Comparison of ENCODE assay signal across 10 cellular contexts in genomic region chr9:33472171-33472920, GRCh38. TPM values are rescaled to one million over a fixed set of nuclear protein-coding genes. Genes with fewer than 3 reads are reported as not detected.
DNase-seq lines count a peak whose midpoint lies in the region; ATAC-seq, FAIRE-seq and TF ChIP-seq lines count a peak whose summit lies in the region.
"Had no signal": no experiment of that assay in that cellular context is flagged by ENCODE, and none has a peak within 500 bp of the region (broad histone marks: within the 10 kb centered on the region; RNA-seq: fewer than 3 reads in every experiment).

No MANE protein-coding gene starts in this region.

- H3K27me3 Mint-ChIP-seq in CD4-positive, alpha-beta T cell: no peaks in the 10 kb centered on the region

- FAIRE-seq in HTR-8/SVneo (lab: Jason Lieb, UNC): no peak
- FAIRE-seq: GM18507 had no signal

- peak overlapping the region; percentile 89 for H3K27ac Mint-ChIP-seq in CD4-positive, alpha-beta T cell

- no peaks in the 10 kb centered on the region for H3F3A ChIP-seq in neural cell (ENCODE audit: insufficient read depth, low read length, poor library complexity, severe bottlenecking)

- no peaks in the 10 kb centered on the region for H3K9me3 Mint-ChIP-seq in CD4-positive, alpha-beta T cell

- H3K27me3 ChIP-seq in CD4-positive, alpha-beta T cell (ENCODE audit: control insufficient read depth, insufficient read depth, low read length): no peaks in the 10 kb centered on the region
- no peaks in the 10 kb centered on the region for H3K27me3 ChIP-seq in MG63
- H3K27me3 ChIP-seq in duodenal mucosa (ENCODE audit: control insufficient read depth in 1 of 2, insufficient read depth in 2 of 2, low read length in 2 of 2): no peaks in the 10 kb centered on the region
- H3K27me3 ChIP-seq in neural cell (ENCODE audit: insufficient read depth, low read depth, low read length): no peaks in the 10 kb centered on the region

- DNase-seq in CD4-positive, alpha-beta T cell: no peak
- DNase-seq in MG63 (no peak), HTR-8/SVneo (ENCODE audit: insufficient read length, low spot score) (no peak)
- DNase-seq: effector CD4-positive, alpha-beta T cell had no signal

- peaks cover 61% of the 10 kb centered on the region for H3K36me3 Mint-ChIP-seq in CD4-positive, alpha-beta T cell (ENCODE audit: low read depth)

- no peak for ATAC-seq in CD4-positive, alpha-beta T cell (ENCODE audit: poor library complexity)
- no peak for ATAC-seq in HG02981 (IDR thresholded peaks at IDR 0.05; ENCODE audit: unreplicated experiment)
- ATAC-seq in GM19452 (IDR thresholded peaks at IDR 0.05; ENCODE audit: unreplicated experiment): no peak
- no peak for ATAC-seq in GM19397 (IDR thresholded peaks at IDR 0.05; ENCODE audit: unreplicated experiment)

- no peak overlapping the region for H3K4me2 ChIP-seq in neural cell (ENCODE audit: low read length)

- TF ChIP-seq RAD21 in neural cell (conservative IDR thresholded peaks at IDR 0.05): no peak

- no peaks in the 10 kb centered on the region for H3K9me3 ChIP-seq in CD4-positive, alpha-beta T cell (ENCODE audit: control insufficient read depth, low read length)
- H3K9me3 ChIP-seq in MG63 (no peaks in the 10 kb centered on the region), duodenal mucosa (ENCODE audit: control insufficient read depth in 1 of 2, low read length in 2 of 2) (no peaks in the 10 kb centered on the region), neural cell (ENCODE audit: low read length) (no peaks in the 10 kb centered on the region)

- no peaks in the 10 kb centered on the region for H4K20me1 ChIP-seq in neural cell (ENCODE audit: insufficient read depth)

- peaks cover 33% of the 10 kb centered on the region for H3K4me1 Mint-ChIP-seq in CD4-positive, alpha-beta T cell (ENCODE audit: low read depth)

- H2AFZ ChIP-seq in neural cell (ENCODE audit: low read depth, low read length): no peak overlapping the region

- peaks cover 10% of the 10 kb centered on the region for H3K79me2 ChIP-seq in neural cell (replicated peaks; ENCODE audit: insufficient read depth, low read length)

- H3K9me2 ChIP-seq in neural cell (ENCODE audit: insufficient read depth, low read length): no peaks in the 10 kb centered on the region

- H3K9ac ChIP-seq in duodenal mucosa (ENCODE audit: low read depth in 1 of 2, low read length in 2 of 2) (no peak overlapping the region), neural cell (ENCODE audit: low read length) (peak overlapping the region; percentile 12)

- intact Hi-C loops in CD4-positive, alpha-beta T cell (cut with DNase I, micrococcal nuclease): loop anchor here in 1 of 2 experiments (10.0 kb wide), 2 partner anchors 308 to 448 kb away; partner anchors contain the start of genes B4GALT1 and DNAJA1

- H3K4me3 ChIP-seq in MG63 (peak overlapping the region; percentile 95), duodenal mucosa (ENCODE audit: low read depth in 1 of 2, low read length in 2 of 2) (peak overlapping the region; percentile 87 to 98), neural cell (ENCODE audit: low read length) (peak overlapping the region; percentile 84)

- H3K27ac ChIP-seq in CD4-positive, alpha-beta T cell (ENCODE audit: low read depth, low read length): no peak overlapping the region
- H3K27ac ChIP-seq in duodenal mucosa (ENCODE audit: low read depth, low read length) (no peak overlapping the region), neural cell (ENCODE audit: low read length) (no peak overlapping the region)

- H3K4me1 ChIP-seq in duodenal mucosa (ENCODE audit: control insufficient read depth in 1 of 2, insufficient read depth in 2 of 2, low read length in 2 of 2): peaks cover 19 to 22% of the 10 kb centered on the region in 2 donors

- POLR2A ChIA-PET in CD4-positive, alpha-beta T cell (lab: Charles Lee): interaction anchor here (1.1 to 4.6 kb wide), 5 partner anchors 11 to 182 kb away, joined by 5 to 67 read pairs (median 43); partner anchors contain the start of genes AQP3 and NFX1

- no peak for TF ChIP-seq EP300 in neural cell (conservative IDR thresholded peaks at IDR 0.05; ENCODE audit: poor library complexity, severe bottlenecking)

- TF ChIP-seq CTCF in CD4-positive, alpha-beta T cell (IDR thresholded peaks at IDR 0.05): no peak
- no peak for TF ChIP-seq CTCF in neural cell (IDR thresholded peaks at IDR 0.05; ENCODE audit: poor library complexity, severe bottlenecking)

- CTCF ChIA-PET in CD4-positive, alpha-beta T cell (lab: Charles Lee): no interaction called here

- H3K4me3 Mint-ChIP-seq in CD4-positive, alpha-beta T cell: peak overlapping the region; percentile 66

- H3K36me3 ChIP-seq in MG63 (peaks cover 37% of the 10 kb centered on the region), duodenal mucosa (ENCODE audit: control insufficient read depth in 1 of 2, insufficient read depth in 2 of 2, low read length in 2 of 2) (peaks cover 33 to 44% of the 10 kb centered on the region in 2 donors), neural cell (ENCODE audit: insufficient read depth, low read length) (no peaks in the 10 kb centered on the region)

TF ChIP-seq in neural cell, 6 proteins besides CTCF, POLR2A, EP300 and RAD21:
- TF ChIP-seq SMC3 (conservative IDR thresholded peaks at IDR 0.05; ENCODE audit: poor library complexity) (no peak), TAF1 (IDR thresholded peaks at IDR 0.05; ENCODE audit: low read depth) (no peak), EZH2 (IDR thresholded peaks at IDR 0.05; ENCODE audit: borderline replicate concordance, insufficient read depth, low read length, poor library complexity, severe bottlenecking) (no peak)

RNA-seq across cellular contexts. Expression of gene NOL6, which starts 1.4 kb away (rescaled TPM):
- total RNA-seq in CD4-positive, alpha-beta T cell: 10 to 100 TPM; 30.5 to 30.6 TPM
- total RNA-seq in MG63 (2014; rRNA removed; shearing (Covaris generic); ENCODE audit: low replicate concordance): 16.6 and 38.6 TPM in 2 replicates
- polyA plus RNA-seq in neural cell: 15.5 and 17.8 TPM in 2 replicates
- polyA minus RNA-seq in neural cell: 17.7 and 22.9 TPM in 2 replicates

RNA-seq across cellular contexts. Expression of gene AQP3, which starts 25.0 kb away (rescaled TPM):
- total RNA-seq in CD4-positive, alpha-beta T cell: 100 to 1,000 TPM in 1 of 2 experiments, 10 to 100 TPM in 1; 99.8 to 106 TPM
- total RNA-seq in MG63 (2014; rRNA removed; shearing (Covaris generic); ENCODE audit: low replicate concordance): 19.7 TPM in 1 of 2 replicates, not detected in the other
- polyA plus RNA-seq in neural cell: 0.76 TPM in 1 of 2 replicates, not detected in the other
- not detected in 2 replicates for polyA minus RNA-seq in neural cell

RNA-seq across cellular contexts. Expression of gene ANKRD18B, which starts 51.7 kb away (rescaled TPM):
- total RNA-seq in CD4-positive, alpha-beta T cell: under 1 TPM in 1 of 2 experiments, not detected in 1; 0.61 TPM
- total RNA-seq in MG63 (2014; rRNA removed; shearing (Covaris generic); ENCODE audit: low replicate concordance): not detected in 2 replicates
- 2.2 TPM in 1 of 2 replicates, not detected in the other for polyA plus RNA-seq in neural cell
- polyA minus RNA-seq in neural cell: 0.23 and 0.73 TPM in 2 replicates
